ENCODE assay signal across 9 cellular contexts in the genomic region with DNA sequence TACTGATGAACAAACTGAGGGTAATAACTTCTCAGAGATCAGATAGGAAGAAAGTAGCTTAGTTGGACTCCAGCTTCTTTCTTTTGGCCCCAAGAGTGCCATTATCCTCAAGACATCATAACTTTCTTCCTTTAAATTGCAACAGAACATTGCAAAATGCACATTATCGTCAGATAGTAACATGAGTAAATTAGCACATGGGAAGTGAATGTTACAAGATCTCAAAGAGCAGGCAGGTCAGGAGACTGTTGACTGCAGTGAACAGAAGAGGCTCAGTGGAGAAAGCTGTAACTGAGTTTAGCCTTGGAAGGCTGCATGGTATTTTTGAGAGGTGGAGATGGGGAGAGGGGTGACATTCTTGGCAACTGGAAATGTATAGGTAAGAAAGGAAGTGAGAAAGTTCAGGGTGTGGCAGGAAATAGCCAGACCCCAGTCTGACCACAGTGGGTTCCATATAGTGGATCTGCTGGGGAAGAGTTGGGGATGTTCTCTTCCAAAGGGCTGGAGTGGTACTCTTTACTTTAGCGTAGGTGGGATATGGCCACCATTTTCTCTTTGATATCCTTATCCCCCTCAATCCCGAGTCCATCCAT.
DNase-seq lines count a peak whose midpoint lies in the region; ATAC-seq and TF ChIP-seq lines count a peak whose summit lies in the region.
"Had no signal": no experiment of that assay in that cellular context is flagged by ENCODE, and none has a peak within 500 bp of the region (broad histone marks: within the 10 kb centered on the region; RNA-seq: fewer than 3 reads in every experiment).

No MANE protein-coding gene starts in this region.

- no peaks in the 10 kb centered on the region for H3K36me3 ChIP-seq in brain microvascular endothelial cell (replicated peaks)

- no peak for TF ChIP-seq CTCF in GM12865 (IDR thresholded peaks at IDR 0.05; ENCODE audit: insufficient read depth, low read depth, low read length, missing control alignments)
- TF ChIP-seq CTCF in brain microvascular endothelial cell (IDR thresholded peaks at IDR 0.05; ENCODE audit: low read depth, low read length, missing control alignments), result no peak

- H3K4me3 ChIP-seq in GM12865 (ENCODE audit: low read depth, low read length), result no peak overlapping the region
- no peak overlapping the region for H3K4me3 ChIP-seq in brain microvascular endothelial cell (ENCODE audit: low read depth, low read length)

- DNase-seq in GM12865 (ENCODE audit: low read depth), result peak; percentile 12
- DNase-seq in NOMO-1 treated with dmso at 0.1 percent for 144 hours (lab: John Stamatoyannopoulos, UW; ENCODE audit: unreplicated experiment), result peak; percentile 78
- peak; percentile 36 for DNase-seq in brain microvascular endothelial cell
- DNase-seq in renal cortical epithelial cell (ENCODE audit: low read depth), result peak; percentile 31
- no peak for DNase-seq in retina
- DNase-seq in nucleus accumbens (lab: John Stamatoyannopoulos, UW), result no peak
- DNase-seq in NCI-H187 (lab: John Stamatoyannopoulos, UW), result no peak

- no peaks in the 10 kb centered on the region for H3K27me3 ChIP-seq in brain microvascular endothelial cell (replicated peaks)

- in situ Hi-C loops in brain microvascular endothelial cell (cut with HindIII; ENCODE audit: low pct_ligation_motif_present, low sequenced_read_pairs), result no loop called here

- ATAC-seq in GM18873 (IDR thresholded peaks at IDR 0.05; ENCODE audit: low FRiP score, unreplicated experiment), result no peak

- H3K27ac ChIP-seq in brain microvascular endothelial cell, result peak overlapping the region; percentile 84
- H3K27ac ChIP-seq: epithelial cell of prostate had no signal

Comparison
In these comparisons a context has a peak if more than half of its experiments do, and no peak if none do; other contexts are left out.
1. DNase-seq: peak in GM12865 (single experiment), NOMO-1 treated with dmso at 0.1 percent for 144 hours (single experiment), brain microvascular endothelial cell (single experiment) and renal cortical epithelial cell (single experiment); none in retina (single experiment), nucleus accumbens (0 of 56) and NCI-H187 (0 of 2).